In genomic region chr5:139796061-139796806, GRCh38 we compare ENCODE assay signal across 12 cellular contexts. TPM values are rescaled to one million over a fixed set of nuclear protein-coding genes. Genes with fewer than 3 reads are reported as not detected.
A peak's percentile ranks its signal among the peaks of the same experiment; 100 is the strongest.
DNase-seq lines count a peak whose midpoint lies in the region; ATAC-seq and TF ChIP-seq lines count a peak whose summit lies in the region.
"Had no signal": no experiment of that assay in that cellular context is flagged by ENCODE, and none has a peak within 500 bp of the region (broad histone marks: within the 10 kb centered on the region; RNA-seq: fewer than 3 reads in every experiment).

No MANE protein-coding gene starts in this region.

- no peak overlapping the region for H2BK5ac ChIP-seq in H9 (ENCODE audit: insufficient read length, low read length)

- H3K9me3 Mint-ChIP-seq in CD14-positive monocyte (peaks cover 0 to 14% (median 3%) of the 10 kb centered on the region in 7 donors), H9 (no peaks in the 10 kb centered on the region; a peak in 2 of 5 replicates), chondrocyte (ENCODE audit: low read depth) (no peaks in the 10 kb centered on the region)
- H3K9me3 Mint-ChIP-seq in naive thymus-derived CD4-positive, alpha-beta T cell = peaks cover 0 to 2% (median 0%) of the 10 kb centered on the region in 11 donors
- H3K9me3 Mint-ChIP-seq: HFFc6 had no signal

- intact Hi-C loops in CD14-positive monocyte (cut with micrococcal nuclease) (no loop called here), body of pancreas (cut with DNase I) (loop anchor here (5.0 kb wide), 1 partner anchor 36 kb away; no protein-coding TSS in a partner anchor), colonic mucosa (cut with DNase I) (no loop called here)
- intact Hi-C loops in naive thymus-derived CD4-positive, alpha-beta T cell (cut with micrococcal nuclease) = no loop called here

- CTCF ChIA-PET in naive thymus-derived CD4-positive, alpha-beta T cell (lab: Charles Lee) = interaction anchor here (1.6 to 2.1 kb wide), 2 partner anchors 9 to 173 kb away, joined by 4 to 12 read pairs; no protein-coding TSS in a partner anchor

- H4K5ac ChIP-seq in H9 (ENCODE audit: insufficient read length, low read depth, low read length) = no peak overlapping the region

- H3K4me3 ChIP-seq in naive thymus-derived CD4-positive, alpha-beta T cell (ENCODE audit: low read length) = no peak overlapping the region
- H3K4me3 ChIP-seq in body of pancreas (no peak overlapping the region), colonic mucosa (no peak overlapping the region)

- H3K9me3 ChIP-seq in H9 (ENCODE audit: control insufficient read depth, low read depth, low read length) = no peaks in the 10 kb centered on the region
- H3K9me3 ChIP-seq in naive thymus-derived CD4-positive, alpha-beta T cell (ENCODE audit: control insufficient read depth in 2 of 3, low read length in 3 of 3) = no peaks in the 10 kb centered on the region
- H3K9me3 ChIP-seq in body of pancreas = no peaks in the 10 kb centered on the region
- H3K9me3 ChIP-seq in colonic mucosa = no peaks in the 10 kb centered on the region

- no peaks in the 10 kb centered on the region for H4K20me1 ChIP-seq in H9 (ENCODE audit: control insufficient read depth, insufficient read depth, insufficient read length)

- H3K14ac ChIP-seq in H9 (ENCODE audit: insufficient read depth, low read length) = no peak overlapping the region

- no peaks in the 10 kb centered on the region for H3K36me3 Mint-ChIP-seq in CD14-positive monocyte
- no peaks in the 10 kb centered on the region; a peak in 1 of 7 replicates for H3K36me3 Mint-ChIP-seq in H9 (ENCODE audit: insufficient read depth in 1 of 3, low read depth in 3 of 3)
- H3K36me3 Mint-ChIP-seq in chondrocyte (ENCODE audit: low read depth) = peaks cover 1% of the 10 kb centered on the region
- H3K36me3 Mint-ChIP-seq in naive thymus-derived CD4-positive, alpha-beta T cell = peaks cover 0 to 2% (median 0%) of the 10 kb centered on the region in 5 donors

- H3K4ac ChIP-seq in H9 (ENCODE audit: low read depth, low read length) = no peak overlapping the region

- no peak overlapping the region for H2AFZ ChIP-seq in H9 (ENCODE audit: low read length)

- H3K79me1 ChIP-seq in H9 (ENCODE audit: insufficient read depth, low read depth, low read length, poor library complexity, severe bottlenecking) = no peaks in the 10 kb centered on the region

- POLR2A ChIA-PET in naive thymus-derived CD4-positive, alpha-beta T cell (lab: Charles Lee) = no interaction called here

- H3K27me3 ChIP-seq in H9 (ENCODE audit: insufficient read depth, low read length) (peaks cover 43% of the 10 kb centered on the region), body of pancreas (peaks cover 0 to 20% of the 10 kb centered on the region in 2 donors), colonic mucosa (peaks cover 35% of the 10 kb centered on the region)
- H3K27me3 ChIP-seq in naive thymus-derived CD4-positive, alpha-beta T cell (ENCODE audit: control insufficient read depth in 2 of 2, insufficient read depth in 2 of 2, low read length in 2 of 2) = peaks cover 5% of the 10 kb centered on the region in 2 donors

- H3K4me3 Mint-ChIP-seq in CD14-positive monocyte = peak overlapping the region; percentile 34 to 66
- peak overlapping the region; percentile 52 to 81 for H3K4me3 Mint-ChIP-seq in H9
- peak overlapping the region; percentile 35 for H3K4me3 Mint-ChIP-seq in chondrocyte (ENCODE audit: unreplicated experiment)
- H3K4me3 Mint-ChIP-seq in naive thymus-derived CD4-positive, alpha-beta T cell = peak overlapping the region in 9 of 10 donors; percentile 35 to 77 (median 51)
- H3K4me3 Mint-ChIP-seq: HFFc6 had no signal

- no peak overlapping the region for H4K91ac ChIP-seq in H9 (ENCODE audit: insufficient read length, low read depth, low read length)

- H3K79me2 ChIP-seq in H9 (ENCODE audit: insufficient read depth, low read length) = no peaks in the 10 kb centered on the region

- no peak overlapping the region for H3K23ac ChIP-seq in H9 (ENCODE audit: insufficient read length, low read depth, low read length)

- DNase-seq in CD14-positive monocyte (ENCODE audit: low spot score) (no peak), H9 (peak; percentile 43), chondrocyte (ENCODE audit: low spot score) (no peak), body of pancreas (no peak), colonic mucosa (no peak)
- DNase-seq in naive thymus-derived CD4-positive, alpha-beta T cell = no peak
- DNase-seq: cerebellar nuclear complex, HFFc6, NCI-H2081 treated with DMSO at 0.1 percent for 48 hours, T-helper 2 cell had no signal

- no peak overlapping the region for H4K8ac ChIP-seq in H9 (replicated peaks; ENCODE audit: insufficient read length, low read depth, low read length)

- H2BK15ac ChIP-seq in H9 (ENCODE audit: low read depth, low read length) = no peak overlapping the region

- no peak for ATAC-seq in naive thymus-derived CD4-positive, alpha-beta T cell
- no peak for ATAC-seq in GM18873 (IDR thresholded peaks at IDR 0.05; ENCODE audit: low FRiP score, unreplicated experiment)
- ATAC-seq in body of pancreas = no peak
- ATAC-seq in GM19351 (IDR thresholded peaks at IDR 0.05; ENCODE audit: unreplicated experiment) = no peak

- no peak overlapping the region for H2AK5ac ChIP-seq in H9 (ENCODE audit: insufficient read length, low read length)

- peaks cover 65 to 90% (median 73%) of the 10 kb centered on the region in 3 donors for H3K27me3 Mint-ChIP-seq in CD14-positive monocyte (ENCODE audit: low read depth in 3 of 3)
- H3K27me3 Mint-ChIP-seq in H9 (ENCODE audit: low read depth) = peaks cover 96% of the 10 kb centered on the region
- peaks cover 71% of the 10 kb centered on the region for H3K27me3 Mint-ChIP-seq in chondrocyte (ENCODE audit: low read depth)
- H3K27me3 Mint-ChIP-seq in naive thymus-derived CD4-positive, alpha-beta T cell = peaks cover 64 to 81% (median 73%) of the 10 kb centered on the region in 5 donors

- H3K36me3 ChIP-seq in naive thymus-derived CD4-positive, alpha-beta T cell (ENCODE audit: control insufficient read depth in 2 of 3, insufficient read depth in 3 of 3, low read length in 3 of 3) = no peaks in the 10 kb centered on the region
- H3K36me3 ChIP-seq in body of pancreas (replicated peaks in 1 of 2; ENCODE audit: insufficient read depth in 1 of 2, low read depth in 2 of 2) = no peaks in the 10 kb centered on the region
- no peaks in the 10 kb centered on the region for H3K36me3 ChIP-seq in colonic mucosa

- H3K27ac Mint-ChIP-seq in CD14-positive monocyte = peak overlapping the region in 1 of 7 donors; percentile 46
- no peak overlapping the region for H3K27ac Mint-ChIP-seq in H9
- no peak overlapping the region for H3K27ac Mint-ChIP-seq in chondrocyte (ENCODE audit: unreplicated experiment)
- no peak overlapping the region for H3K27ac Mint-ChIP-seq in naive thymus-derived CD4-positive, alpha-beta T cell
- H3K27ac Mint-ChIP-seq: HFFc6 had no signal

- H3T11ph ChIP-seq in H9 (ENCODE audit: low read length) = no peak overlapping the region

- H2BK20ac ChIP-seq in H9 (ENCODE audit: low read depth, low read length, poor library complexity, severe bottlenecking) = no peak overlapping the region

- H3K56ac ChIP-seq in H9 (ENCODE audit: insufficient read length, low read depth, low read length) = no peak overlapping the region

- no peak overlapping the region for H3K27ac ChIP-seq in H9 (ENCODE audit: insufficient read length, low read depth, low read length)
- H3K27ac ChIP-seq in naive thymus-derived CD4-positive, alpha-beta T cell (ENCODE audit: low read depth, low read length) = no peak overlapping the region
- H3K27ac ChIP-seq in body of pancreas = no peak overlapping the region
- no peak overlapping the region for H3K27ac ChIP-seq in colonic mucosa

- no peaks in the 10 kb centered on the region for H3K4me1 ChIP-seq in H9 (ENCODE audit: insufficient read depth, low read length)
- no peaks in the 10 kb centered on the region for H3K4me1 ChIP-seq in naive thymus-derived CD4-positive, alpha-beta T cell (ENCODE audit: control insufficient read depth in 2 of 2, insufficient read depth in 2 of 2, low read length in 2 of 2)
- H3K4me1 ChIP-seq in body of pancreas = peaks cover 6% of the 10 kb centered on the region
- no peaks in the 10 kb centered on the region for H3K4me1 ChIP-seq in colonic mucosa

- H3K9ac ChIP-seq in H9 (ENCODE audit: extremely low read depth, insufficient read length, low read length) (no peak overlapping the region), colonic mucosa (ENCODE audit: low read depth in 2 of 2, low read length in 2 of 2) (no peak overlapping the region)

- no peak for TF ChIP-seq POLR2A in body of pancreas (IDR thresholded peaks at IDR 0.05)

- peaks cover 5% of the 10 kb centered on the region for H3K23me2 ChIP-seq in H9 (ENCODE audit: insufficient read length, low read depth, low read length, poor library complexity, severe bottlenecking)

- H3K4me1 Mint-ChIP-seq in CD14-positive monocyte (no peaks in the 10 kb centered on the region), H9 (peaks cover 4 to 6% of the 10 kb centered on the region in 2 experiments; a peak in 3 of 4 replicates), chondrocyte (ENCODE audit: low read depth) (peaks cover 8% of the 10 kb centered on the region)
- peaks cover 0 to 11% (median 5%) of the 10 kb centered on the region in 7 donors for H3K4me1 Mint-ChIP-seq in naive thymus-derived CD4-positive, alpha-beta T cell

- H2BK120ac ChIP-seq in H9 (ENCODE audit: low read depth, low read length, poor library complexity, severe bottlenecking) = no peak overlapping the region

- no peak overlapping the region for H3K18ac ChIP-seq in H9 (ENCODE audit: insufficient read length, low read depth, low read length)

- H2BK12ac ChIP-seq in H9 (ENCODE audit: insufficient read length, low read depth, low read length) = no peak overlapping the region

- peak overlapping the region; percentile 42 for H3K4me2 ChIP-seq in H9 (ENCODE audit: insufficient read depth, insufficient read length, low read length)

- no CpG with 5 or more reads among the region's 47 CpGs for WGBS in H9 (ENCODE audit: extremely low coverage, insufficient read length, low lambda C conversion rate)
- 7 to 10% methylated on average over 6 to 33 of the region's 47 CpGs for WGBS in body of pancreas, 2 donors

- TF ChIP-seq CTCF in CD14-positive monocyte (IDR thresholded peaks at IDR 0.05) (no peak), H9 (conservative IDR thresholded peaks at IDR 0.05) (no peak), chondrocyte (IDR thresholded peaks at IDR 0.05) (no peak), body of pancreas (IDR thresholded peaks at IDR 0.05) (no peak), colonic mucosa (IDR thresholded peaks at IDR 0.05) (no peak)

RNA-seq across cellular contexts. Expression of gene PSD2, which starts 0.6 kb away (rescaled TPM):
- not detected for polyA plus RNA-seq in CD14-positive monocyte
- total RNA-seq in H9 (2021) = 0.09 and 0.22 TPM in 2 replicates
- total RNA-seq in chondrocyte = 0.47 to 1.5 TPM (median 0.82 TPM) in 3 replicates
- under 1 TPM in 2 of 5 experiments, not detected in 3; 0.05 to 0.42 TPM for total RNA-seq in naive thymus-derived CD4-positive, alpha-beta T cell
- polyA plus RNA-seq in naive thymus-derived CD4-positive, alpha-beta T cell = not detected
- total RNA-seq in body of pancreas = under 1 TPM in 1 of 2 donors, not detected in 1; 0.52 TPM
- total RNA-seq in colonic mucosa = under 1 TPM; 0.05 to 0.11 TPM
